ENCODE assay signal across 8 cellular contexts in the genomic region with DNA sequence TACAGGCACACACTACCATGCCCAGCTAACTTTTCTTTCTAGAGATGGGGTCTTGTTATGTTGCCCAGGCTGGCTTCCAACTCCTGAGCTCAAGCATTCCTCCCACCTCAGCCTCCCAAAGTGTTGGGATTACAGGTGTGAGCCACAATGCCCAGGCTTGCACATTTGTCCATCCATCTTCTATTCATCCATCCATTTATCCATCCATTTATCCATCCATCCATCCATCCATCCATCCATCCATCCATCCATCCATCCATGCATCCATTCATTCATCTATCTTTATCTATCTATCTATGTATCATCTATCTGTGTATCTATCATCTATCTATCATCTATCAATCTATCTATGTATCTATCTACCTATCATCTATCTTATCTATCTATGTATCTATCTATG. TPM values are rescaled to one million over a fixed set of nuclear protein-coding genes. Genes with fewer than 3 reads are reported as not detected.
DNase-seq lines count a peak whose midpoint lies in the region; ATAC-seq and TF ChIP-seq lines count a peak whose summit lies in the region.
"Not testable (repeated sequence)": the region's sequence is repeated elsewhere in the genome, so short reads cannot be mapped to it uniquely, and the experiment has no call there.
"Had no signal": no experiment of that assay in that cellular context is flagged by ENCODE, and none has a peak within 500 bp of the region (broad histone marks: within the 10 kb centered on the region; RNA-seq: fewer than 3 reads in every experiment).

No MANE protein-coding gene starts in this region.

- H3K27me3 Mint-ChIP-seq in CD4-positive, alpha-beta T cell; IgD-negative memory B cell; activated CD4-positive, alpha-beta memory T cell treated with anti-CD3 and anti-CD28 coated beads, Interleukin-2, amount 10 ng/mL, durations not matched to agents 7 days and 5 days; activated T-helper 17 cell treated with anti-CD3 and anti-CD28 coated beads, Interleukin-2, amount 50 U/mL, for 72 hours; endothelial cell (ENCODE audit: unreplicated experiment); naive thymus-derived CD4-positive, alpha-beta T cell: not testable (repeated sequence)

- not testable (repeated sequence) for H3K27me3 ChIP-seq in CD4-positive, alpha-beta T cell (ENCODE audit: control insufficient read depth, insufficient read depth, low read length); naive thymus-derived CD4-positive, alpha-beta T cell (ENCODE audit: control insufficient read depth in 2 of 2, insufficient read depth in 2 of 2, low read length in 2 of 2); suprapubic skin

- not testable (repeated sequence) for ATAC-seq in CD4-positive, alpha-beta T cell (ENCODE audit: poor library complexity); activated T-helper 17 cell treated with anti-CD3 and anti-CD28 coated beads, Interleukin-2, amount 50 U/mL, for 72 hours (replicated peaks); naive thymus-derived CD4-positive, alpha-beta T cell

- peaks cover 45 to 56% of the 10 kb centered on the region in 2 donors for H3K4me1 ChIP-seq in naive thymus-derived CD4-positive, alpha-beta T cell (ENCODE audit: control insufficient read depth in 2 of 2, insufficient read depth in 2 of 2, low read length in 2 of 2)
- not testable (repeated sequence) for H3K4me1 ChIP-seq in suprapubic skin

- intact Hi-C loops in CD4-positive, alpha-beta T cell (cut with DNase I, micrococcal nuclease): loop anchor here in 1 of 2 experiments (5.0 kb wide), 1 partner anchor 1275 kb away; the partner anchor contains the start of gene PLCXD1
- intact Hi-C loops in naive thymus-derived CD4-positive, alpha-beta T cell (cut with micrococcal nuclease): not testable (repeated sequence)

- not testable (repeated sequence) for H3K36me3 ChIP-seq in naive thymus-derived CD4-positive, alpha-beta T cell (ENCODE audit: control insufficient read depth in 2 of 3, insufficient read depth in 3 of 3, low read length in 3 of 3); suprapubic skin

- H3K4me3 ChIP-seq in naive thymus-derived CD4-positive, alpha-beta T cell (ENCODE audit: low read length); suprapubic skin: not testable (repeated sequence)

- peaks cover 68% of the 10 kb centered on the region for H3K4me1 Mint-ChIP-seq in CD4-positive, alpha-beta T cell (ENCODE audit: low read depth)
- peaks cover 27 to 34% (median 29%) of the 10 kb centered on the region in 3 donors for H3K4me1 Mint-ChIP-seq in IgD-negative memory B cell
- peaks cover 60% of the 10 kb centered on the region for H3K4me1 Mint-ChIP-seq in activated CD4-positive, alpha-beta memory T cell treated with anti-CD3 and anti-CD28 coated beads, Interleukin-2, amount 10 ng/mL, durations not matched to agents 7 days and 5 days
- H3K4me1 Mint-ChIP-seq in activated T-helper 17 cell treated with anti-CD3 and anti-CD28 coated beads, Interleukin-2, amount 50 U/mL, for 72 hours: peaks cover 43% of the 10 kb centered on the region
- H3K4me1 Mint-ChIP-seq in endothelial cell (ENCODE audit: unreplicated experiment): not testable (repeated sequence)
- H3K4me1 Mint-ChIP-seq in naive thymus-derived CD4-positive, alpha-beta T cell: peaks cover 37 to 84% (median 55%) of the 10 kb centered on the region in 7 donors

- peak overlapping the region; percentile 30 for H3K4me3 Mint-ChIP-seq in CD4-positive, alpha-beta T cell
- H3K4me3 Mint-ChIP-seq in IgD-negative memory B cell (peak overlapping the region in 1 of 4 donors; percentile 11), endothelial cell (ENCODE audit: unreplicated experiment) (peak overlapping the region; percentile 48)
- H3K4me3 Mint-ChIP-seq in activated CD4-positive, alpha-beta memory T cell treated with anti-CD3 and anti-CD28 coated beads, Interleukin-2, amount 10 ng/mL, durations not matched to agents 7 days and 5 days; activated T-helper 17 cell treated with anti-CD3 and anti-CD28 coated beads, Interleukin-2, amount 50 U/mL, for 72 hours: not testable (repeated sequence)
- peak overlapping the region in 3 of 10 donors; percentile 1 to 74 (median 2) for H3K4me3 Mint-ChIP-seq in naive thymus-derived CD4-positive, alpha-beta T cell

- not testable (repeated sequence) for H3K27ac ChIP-seq in CD4-positive, alpha-beta T cell (ENCODE audit: low read depth, low read length); naive thymus-derived CD4-positive, alpha-beta T cell (ENCODE audit: low read depth, low read length); suprapubic skin

- TF ChIP-seq POLR2A in suprapubic skin (IDR thresholded peaks at IDR 0.05): not testable (repeated sequence)

- DNase-seq in CD4-positive, alpha-beta T cell; endothelial cell (ENCODE audit: low spot score); naive thymus-derived CD4-positive, alpha-beta T cell: not testable (repeated sequence)
- DNase-seq in activated CD4-positive, alpha-beta memory T cell treated with anti-CD3 and anti-CD28 coated beads, Interleukin-2, amount 10 ng/mL, durations not matched to agents 7 days and 5 days: peak; percentile 5
- DNase-seq in suprapubic skin (ENCODE audit: low spot score in 2 of 2): peak; percentile 4 to 18

- CTCF ChIA-PET in CD4-positive, alpha-beta T cell (lab: Charles Lee); activated CD4-positive, alpha-beta memory T cell treated with anti-CD3 and anti-CD28 coated beads, Interleukin-2, amount 10 ng/mL, durations not matched to agents 7 days and 5 days (lab: Charles Lee); naive thymus-derived CD4-positive, alpha-beta T cell (lab: Charles Lee): not testable (repeated sequence)

- not testable (repeated sequence) for TF ChIP-seq EP300 in suprapubic skin (IDR thresholded peaks at IDR 0.05)

- peaks cover 18% of the 10 kb centered on the region for H3K36me3 Mint-ChIP-seq in CD4-positive, alpha-beta T cell (ENCODE audit: low read depth)
- not testable (repeated sequence) for H3K36me3 Mint-ChIP-seq in IgD-negative memory B cell; activated T-helper 17 cell treated with anti-CD3 and anti-CD28 coated beads, Interleukin-2, amount 50 U/mL, for 72 hours (ENCODE audit: low read depth)
- peaks cover 22% of the 10 kb centered on the region for H3K36me3 Mint-ChIP-seq in activated CD4-positive, alpha-beta memory T cell treated with anti-CD3 and anti-CD28 coated beads, Interleukin-2, amount 10 ng/mL, durations not matched to agents 7 days and 5 days (ENCODE audit: low read depth)
- peaks cover 12% of the 10 kb centered on the region for H3K36me3 Mint-ChIP-seq in endothelial cell (ENCODE audit: low read depth, unreplicated experiment)
- H3K36me3 Mint-ChIP-seq in naive thymus-derived CD4-positive, alpha-beta T cell: peaks cover 4 to 17% (median 11%) of the 10 kb centered on the region in 5 donors

- not testable (repeated sequence) for H3K9me3 ChIP-seq in CD4-positive, alpha-beta T cell (ENCODE audit: control insufficient read depth, low read length); suprapubic skin
- peaks cover 0 to 10% (median 0%) of the 10 kb centered on the region in 3 experiments for H3K9me3 ChIP-seq in naive thymus-derived CD4-positive, alpha-beta T cell (ENCODE audit: control insufficient read depth in 2 of 3, low read length in 3 of 3)

- POLR2A ChIA-PET in CD4-positive, alpha-beta T cell (lab: Charles Lee); activated CD4-positive, alpha-beta memory T cell treated with anti-CD3 and anti-CD28 coated beads, Interleukin-2, amount 10 ng/mL, durations not matched to agents 7 days and 5 days (lab: Charles Lee); naive thymus-derived CD4-positive, alpha-beta T cell (lab: Charles Lee): not testable (repeated sequence)

- peak overlapping the region; percentile 76 for H3K27ac Mint-ChIP-seq in CD4-positive, alpha-beta T cell
- H3K27ac Mint-ChIP-seq in IgD-negative memory B cell: peak overlapping the region in 2 of 3 donors; percentile 19 to 47
- not testable (repeated sequence) for H3K27ac Mint-ChIP-seq in activated CD4-positive, alpha-beta memory T cell treated with anti-CD3 and anti-CD28 coated beads, Interleukin-2, amount 10 ng/mL, durations not matched to agents 7 days and 5 days; endothelial cell (ENCODE audit: unreplicated experiment)
- H3K27ac Mint-ChIP-seq in activated T-helper 17 cell treated with anti-CD3 and anti-CD28 coated beads, Interleukin-2, amount 50 U/mL, for 72 hours: peak overlapping the region; percentile 20
- peak overlapping the region in 8 of 9 donors; percentile 11 to 93 (median 80) for H3K27ac Mint-ChIP-seq in naive thymus-derived CD4-positive, alpha-beta T cell

- H3K9me3 Mint-ChIP-seq in CD4-positive, alpha-beta T cell: peaks cover 14% of the 10 kb centered on the region
- H3K9me3 Mint-ChIP-seq in IgD-negative memory B cell (peaks cover 6 to 14% (median 6%) of the 10 kb centered on the region in 3 donors), endothelial cell (ENCODE audit: unreplicated experiment) (peaks cover 17% of the 10 kb centered on the region)
- peaks cover 13% of the 10 kb centered on the region for H3K9me3 Mint-ChIP-seq in activated CD4-positive, alpha-beta memory T cell treated with anti-CD3 and anti-CD28 coated beads, Interleukin-2, amount 10 ng/mL, durations not matched to agents 7 days and 5 days
- not testable (repeated sequence) for H3K9me3 Mint-ChIP-seq in activated T-helper 17 cell treated with anti-CD3 and anti-CD28 coated beads, Interleukin-2, amount 50 U/mL, for 72 hours
- H3K9me3 Mint-ChIP-seq in naive thymus-derived CD4-positive, alpha-beta T cell: peaks cover 0 to 25% (median 14%) of the 10 kb centered on the region in 11 donors

- TF ChIP-seq CTCF in CD4-positive, alpha-beta T cell (IDR thresholded peaks at IDR 0.05); endothelial cell (IDR thresholded peaks at IDR 0.05; ENCODE audit: unreplicated experiment); suprapubic skin (IDR thresholded peaks at IDR 0.05): not testable (repeated sequence)

RNA-seq across cellular contexts. Expression of gene P2RY8, which starts 20.5 kb away (rescaled TPM):
- total RNA-seq in CD4-positive, alpha-beta T cell: 100 to 1,000 TPM; 139 TPM
- 206 TPM for polyA plus RNA-seq in IgD-negative memory B cell
- total RNA-seq in activated CD4-positive, alpha-beta memory T cell treated with anti-CD3 and anti-CD28 coated beads, Interleukin-2, amount 10 ng/mL, durations not matched to agents 7 days and 5 days: 100 to 1,000 TPM; 177 to 180 TPM
- 100 to 1,000 TPM in 1 of 2 donors, 10 to 100 TPM in 1; 89.0 to 105 TPM for total RNA-seq in activated T-helper 17 cell treated with anti-CD3 and anti-CD28 coated beads, Interleukin-2, amount 50 U/mL, for 72 hours
- not detected for total RNA-seq in endothelial cell (ENCODE audit: unreplicated experiment)
- 100 to 1,000 TPM; 109 to 158 (median 122) TPM for total RNA-seq in naive thymus-derived CD4-positive, alpha-beta T cell
- 100 to 1,000 TPM; 221 to 277 TPM for polyA plus RNA-seq in naive thymus-derived CD4-positive, alpha-beta T cell
- under 1 TPM in 1 of 4 donors, not detected in 3; 0.25 TPM for total RNA-seq in suprapubic skin
- total RNA-seq: GM23338 had no signal

RNA-seq across cellular contexts. Expression of gene AKAP17A, which starts 34.0 kb away (rescaled TPM):
- total RNA-seq in CD4-positive, alpha-beta T cell: 100 to 1,000 TPM; 143 to 149 TPM
- 58.8 TPM for polyA plus RNA-seq in IgD-negative memory B cell
- 10 to 100 TPM; 88.5 to 89.5 TPM for total RNA-seq in activated CD4-positive, alpha-beta memory T cell treated with anti-CD3 and anti-CD28 coated beads, Interleukin-2, amount 10 ng/mL, durations not matched to agents 7 days and 5 days
- 10 to 100 TPM; 54.3 to 79.4 TPM for total RNA-seq in activated T-helper 17 cell treated with anti-CD3 and anti-CD28 coated beads, Interleukin-2, amount 50 U/mL, for 72 hours
- 25.9 TPM for total RNA-seq in endothelial cell (ENCODE audit: unreplicated experiment)
- total RNA-seq in naive thymus-derived CD4-positive, alpha-beta T cell: 100 to 1,000 TPM in 4 of 5 experiments, 10 to 100 TPM in 1; 75.7 to 165 (median 125) TPM
- polyA plus RNA-seq in naive thymus-derived CD4-positive, alpha-beta T cell: 10 to 100 TPM; 19.2 to 66.9 TPM
- total RNA-seq in suprapubic skin: 10 to 100 TPM; 31.4 to 86.7 (median 37.9) TPM

RNA-seq across cellular contexts. Expression of gene ASMT, which starts 57.4 kb away (rescaled TPM):
- under 1 TPM; 0.36 to 0.50 TPM for total RNA-seq in CD4-positive, alpha-beta T cell
- 1.8 TPM for polyA plus RNA-seq in IgD-negative memory B cell
- total RNA-seq in activated CD4-positive, alpha-beta memory T cell treated with anti-CD3 and anti-CD28 coated beads, Interleukin-2, amount 10 ng/mL, durations not matched to agents 7 days and 5 days: under 1 TPM; 0.40 to 0.48 TPM
- total RNA-seq in activated T-helper 17 cell treated with anti-CD3 and anti-CD28 coated beads, Interleukin-2, amount 50 U/mL, for 72 hours: 1 to 10 TPM; 2.0 to 8.9 TPM
- 0.31 TPM for total RNA-seq in endothelial cell (ENCODE audit: unreplicated experiment)
- under 1 TPM in 1 of 5 experiments, not detected in 4; 0.32 TPM for total RNA-seq in naive thymus-derived CD4-positive, alpha-beta T cell
- polyA plus RNA-seq in naive thymus-derived CD4-positive, alpha-beta T cell: not detected
- under 1 TPM in 1 of 4 donors, not detected in 3; 0.68 TPM for total RNA-seq in suprapubic skin

Comparison
In these comparisons a context has a peak if more than half of its experiments do, and no peak if none do; other contexts are left out.
1. RNA of gene P2RY8, which starts 20.5 kb away (total RNA-seq): 177 to 180 TPM in activated CD4-positive, alpha-beta memory T cell treated with anti-CD3 and anti-CD28 coated beads, Interleukin-2, amount 10 ng/mL, durations not matched to agents 7 days and 5 days, 139 TPM in CD4-positive, alpha-beta T cell, 109 to 158 TPM in naive thymus-derived CD4-positive, alpha-beta T cell and 89.0 to 105 TPM in activated T-helper 17 cell treated with anti-CD3 and anti-CD28 coated beads, Interleukin-2, amount 50 U/mL, for 72 hours; 0.25 TPM in suprapubic skin and not detected in endothelial cell (single experiment); every median in the first group is over 10 times any median in the second.